Comparison of ENCODE assay signal across 1 cellular context in the genomic region with DNA sequence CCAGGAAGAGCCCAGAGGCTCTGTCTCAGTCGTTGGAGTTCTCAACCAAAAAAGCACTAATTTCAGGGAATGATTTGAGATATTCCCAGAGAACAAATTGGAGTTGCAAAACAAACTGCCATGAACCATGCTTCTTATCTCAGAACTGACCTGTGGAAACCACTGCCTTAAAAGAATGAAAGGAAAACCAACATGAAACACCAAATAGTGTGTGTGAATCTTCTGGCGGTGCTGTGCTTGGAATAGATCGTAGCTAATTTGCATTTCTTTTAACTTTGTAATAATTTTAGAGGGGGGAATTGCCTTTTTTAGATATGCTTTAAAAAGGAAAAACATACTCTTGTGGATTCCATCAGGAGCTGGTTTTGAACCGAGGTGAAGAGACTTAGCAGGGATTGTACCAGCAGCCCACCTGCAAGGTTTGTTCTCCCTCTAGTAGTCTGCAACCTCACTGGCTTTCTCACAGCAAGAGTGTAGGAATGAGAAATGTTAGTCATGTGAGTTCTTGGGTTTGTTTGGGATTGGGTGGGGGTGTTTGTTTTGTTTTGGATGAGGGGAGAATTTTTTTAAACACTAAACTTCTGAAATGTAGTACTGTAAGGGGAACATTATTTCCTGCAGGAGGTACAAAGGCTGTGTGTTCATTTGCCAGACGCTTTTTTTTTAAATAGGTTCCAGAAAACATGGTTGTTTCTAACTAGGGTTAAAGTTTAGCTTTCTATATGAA.
TF ChIP-seq lines count a peak whose summit lies in the region.

No MANE protein-coding gene starts in this region.

TF ChIP-seq in HepG2, 621 proteins besides CTCF, POLR2A, EP300 and RAD21 (continued from another document):
- TF ChIP-seq, protein P1, sequence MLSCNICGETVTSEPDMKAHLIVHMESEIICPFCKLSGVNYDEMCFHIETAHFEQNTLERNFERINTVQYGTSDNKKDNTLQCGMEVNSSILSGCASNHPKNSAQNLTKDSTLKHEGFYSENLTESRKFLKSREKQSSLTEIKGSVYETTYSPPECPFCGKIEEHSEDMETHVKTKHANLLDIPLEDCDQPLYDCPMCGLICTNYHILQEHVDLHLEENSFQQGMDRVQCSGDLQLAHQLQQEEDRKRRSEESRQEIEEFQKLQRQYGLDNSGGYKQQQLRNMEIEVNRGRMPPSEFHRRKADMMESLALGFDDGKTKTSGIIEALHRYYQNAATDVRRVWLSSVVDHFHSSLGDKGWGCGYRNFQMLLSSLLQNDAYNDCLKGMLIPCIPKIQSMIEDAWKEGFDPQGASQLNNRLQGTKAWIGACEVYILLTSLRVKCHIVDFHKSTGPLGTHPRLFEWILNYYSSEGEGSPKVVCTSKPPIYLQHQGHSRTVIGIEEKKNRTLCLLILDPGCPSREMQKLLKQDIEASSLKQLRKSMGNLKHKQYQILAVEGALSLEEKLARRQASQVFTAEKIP (CRISPR knock-in tag; IDR thresholded peaks at IDR 0.05; ENCODE audit: borderline replicate concordance): no peak
- TF ChIP-seq ZNF274 (CRISPR knock-in tag; IDR thresholded peaks at IDR 0.05) (no peak), DMAP1 (CRISPR knock-in tag; IDR thresholded peaks at IDR 0.05) (peak; percentile 28; the same call in 1 of the 2 replicates), ZNF768 (CRISPR knock-in tag; IDR thresholded peaks at IDR 0.05) (no peak), EEA1 (CRISPR knock-in tag; IDR thresholded peaks at IDR 0.05; ENCODE audit: borderline replicate concordance) (no peak), AHR (CRISPR knock-in tag; IDR thresholded peaks at IDR 0.05) (no peak)
- TF ChIP-seq, protein P2, sequence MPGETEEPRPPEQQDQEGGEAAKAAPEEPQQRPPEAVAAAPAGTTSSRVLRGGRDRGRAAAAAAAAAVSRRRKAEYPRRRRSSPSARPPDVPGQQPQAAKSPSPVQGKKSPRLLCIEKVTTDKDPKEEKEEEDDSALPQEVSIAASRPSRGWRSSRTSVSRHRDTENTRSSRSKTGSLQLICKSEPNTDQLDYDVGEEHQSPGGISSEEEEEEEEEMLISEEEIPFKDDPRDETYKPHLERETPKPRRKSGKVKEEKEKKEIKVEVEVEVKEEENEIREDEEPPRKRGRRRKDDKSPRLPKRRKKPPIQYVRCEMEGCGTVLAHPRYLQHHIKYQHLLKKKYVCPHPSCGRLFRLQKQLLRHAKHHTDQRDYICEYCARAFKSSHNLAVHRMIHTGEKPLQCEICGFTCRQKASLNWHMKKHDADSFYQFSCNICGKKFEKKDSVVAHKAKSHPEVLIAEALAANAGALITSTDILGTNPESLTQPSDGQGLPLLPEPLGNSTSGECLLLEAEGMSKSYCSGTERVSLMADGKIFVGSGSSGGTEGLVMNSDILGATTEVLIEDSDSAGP (CRISPR knock-in tag; IDR thresholded peaks at IDR 0.05; ENCODE audit: borderline replicate concordance): no peak
